In genomic region chr5:66538126-66538525, GRCh38 we compare ENCODE assay signal across 15 cellular contexts. TPM values are rescaled to one million over a fixed set of nuclear protein-coding genes. Genes with fewer than 3 reads are reported as not detected.
A peak's percentile ranks its signal among the peaks of the same experiment; 100 is the strongest.
DNase-seq lines count a peak whose midpoint lies in the region; ATAC-seq and TF ChIP-seq lines count a peak whose summit lies in the region.
"Had no signal": no experiment of that assay in that cellular context is flagged by ENCODE, and none has a peak within 500 bp of the region (broad histone marks: within the 10 kb centered on the region; RNA-seq: fewer than 3 reads in every experiment).

No MANE protein-coding gene starts in this region.

- H3K9me3 ChIP-seq in RWPE2 (ENCODE audit: severe bottlenecking), result no peaks in the 10 kb centered on the region
- no peaks in the 10 kb centered on the region for H3K9me3 ChIP-seq in tibial nerve
- H3K9me3 ChIP-seq: BLaER1 treated with 17β-estradiol and CSF1 and Interleukin-3, amounts not matched to agents 10 nM and 100 nM had no signal

- DNase-seq in activated naive CD4-positive, alpha-beta T cell treated with anti-CD3 and anti-CD28 coated beads, Interleukin-2, amount 50 U/mL, for 72 hours (ENCODE audit: low spot score in 2 of 2), result no peak
- DNase-seq in activated naive CD4-positive, alpha-beta T cell treated with anti-CD3 and anti-CD28 coated beads for 36 hours, result no peak
- DNase-seq in RWPE2 (ENCODE audit: low spot score) (no peak), epithelial cell of prostate (ENCODE audit: low read depth, low spot score) (no peak), LoVo (ENCODE audit: low spot score) (no peak), tibial nerve (ENCODE audit: low spot score in 2 of 2) (no peak)
- DNase-seq: 8988T; Calu3; CD8-positive, alpha-beta T cell; DMS79 treated with DMSO at 0.1 percent for 48 hours; GF-D8 had no signal

- H3K4me1 ChIP-seq in RWPE2 (ENCODE audit: insufficient read depth, poor library complexity, severe bottlenecking), result peaks cover 19% of the 10 kb centered on the region
- H3K4me1 ChIP-seq in tibial nerve, result no peaks in the 10 kb centered on the region
- H3K4me1 ChIP-seq: BLaER1 treated with 17β-estradiol and CSF1 and Interleukin-3, amounts not matched to agents 10 nM and 100 nM had no signal

- TF ChIP-seq CTCF in RWPE2 (IDR thresholded peaks at IDR 0.05; ENCODE audit: poor library complexity, severe bottlenecking) (no peak), tibial nerve (IDR thresholded peaks at IDR 0.05) (no peak)

- TF ChIP-seq EP300 in tibial nerve (IDR thresholded peaks at IDR 0.05), result no peak

- H3K27me3 ChIP-seq in RWPE2 (ENCODE audit: insufficient read depth, poor library complexity, severe bottlenecking), result no peaks in the 10 kb centered on the region
- no peaks in the 10 kb centered on the region for H3K27me3 ChIP-seq in tibial nerve
- H3K27me3 ChIP-seq: BLaER1 treated with 17β-estradiol and CSF1 and Interleukin-3, amounts not matched to agents 10 nM and 100 nM had no signal

- intact Hi-C loops in activated naive CD4-positive, alpha-beta T cell treated with anti-CD3 and anti-CD28 coated beads for 36 hours (cut with micrococcal nuclease), result no loop called here

- H3K4me3 ChIP-seq in RWPE2 (ENCODE audit: severe bottlenecking), result no peak overlapping the region
- H3K4me3 ChIP-seq in tibial nerve, result no peak overlapping the region
- H3K4me3 ChIP-seq: BLaER1 treated with 17β-estradiol and CSF1 and Interleukin-3, amounts not matched to agents 10 nM and 100 nM; GM23338 had no signal

- H3K36me3 Mint-ChIP-seq in activated naive CD4-positive, alpha-beta T cell treated with anti-CD3 and anti-CD28 coated beads, Interleukin-2, amount 50 U/mL, for 72 hours, result peaks cover 0 to 4% of the 10 kb centered on the region in 2 donors
- H3K36me3 Mint-ChIP-seq in activated naive CD4-positive, alpha-beta T cell treated with anti-CD3 and anti-CD28 coated beads for 36 hours (ENCODE audit: low read depth), result no peaks in the 10 kb centered on the region
- H3K36me3 Mint-ChIP-seq in stimulated activated memory B cell treated with anti-CD40 and anti-IgM and Interleukin-4, amounts not matched to agents 10 μg/mL and 1 μg/mL and 100 μg/mL, for 72 hours, result no peaks in the 10 kb centered on the region
- H3K36me3 Mint-ChIP-seq: CD8-positive, alpha-beta T cell had no signal

- peaks cover 0 to 2% of the 10 kb centered on the region in 2 donors for H3K9me3 Mint-ChIP-seq in activated naive CD4-positive, alpha-beta T cell treated with anti-CD3 and anti-CD28 coated beads, Interleukin-2, amount 50 U/mL, for 72 hours
- no peaks in the 10 kb centered on the region for H3K9me3 Mint-ChIP-seq in activated naive CD4-positive, alpha-beta T cell treated with anti-CD3 and anti-CD28 coated beads for 36 hours
- H3K9me3 Mint-ChIP-seq in stimulated activated memory B cell treated with anti-CD40 and anti-IgM and Interleukin-4, amounts not matched to agents 10 μg/mL and 1 μg/mL and 100 μg/mL, for 72 hours, result no peaks in the 10 kb centered on the region
- H3K9me3 Mint-ChIP-seq: CD8-positive, alpha-beta T cell; GM23338 had no signal

- peak overlapping the region; percentile 33 for H3K27ac ChIP-seq in RWPE2 (ENCODE audit: poor library complexity, severe bottlenecking)
- H3K27ac ChIP-seq in epithelial cell of prostate, result peak overlapping the region; percentile 27
- no peak overlapping the region for H3K27ac ChIP-seq in tibial nerve
- H3K27ac ChIP-seq: BLaER1 treated with 17β-estradiol and CSF1 and Interleukin-3, amounts not matched to agents 10 nM and 100 nM had no signal

- ATAC-seq in activated naive CD4-positive, alpha-beta T cell treated with anti-CD3 and anti-CD28 coated beads, Interleukin-2, amount 50 U/mL, for 72 hours, result peak; percentile 23 to 28
- no peak for ATAC-seq in RWPE2 (ENCODE audit: low read depth)
- peak; percentile 70 for ATAC-seq in stimulated activated memory B cell treated with anti-CD40 and anti-IgM and Interleukin-4, amounts not matched to agents 10 μg/mL and 1 μg/mL and 100 μg/mL, for 72 hours
- no peak for ATAC-seq in HG03342 (IDR thresholded peaks at IDR 0.05; ENCODE audit: unreplicated experiment)
- ATAC-seq: CD8-positive, alpha-beta T cell; GM23338 had no signal

- peaks cover 15% of the 10 kb centered on the region for H3K4me1 Mint-ChIP-seq in activated naive CD4-positive, alpha-beta T cell treated with anti-CD3 and anti-CD28 coated beads for 36 hours (ENCODE audit: low read depth)
- peaks cover 22% of the 10 kb centered on the region for H3K4me1 Mint-ChIP-seq in stimulated activated memory B cell treated with anti-CD40 and anti-IgM and Interleukin-4, amounts not matched to agents 10 μg/mL and 1 μg/mL and 100 μg/mL, for 72 hours
- H3K4me1 Mint-ChIP-seq: GM23338 had no signal

- peaks cover 24% of the 10 kb centered on the region for H3K27me3 Mint-ChIP-seq in activated naive CD4-positive, alpha-beta T cell treated with anti-CD3 and anti-CD28 coated beads for 36 hours (ENCODE audit: low read depth)
- H3K27me3 Mint-ChIP-seq in stimulated activated memory B cell treated with anti-CD40 and anti-IgM and Interleukin-4, amounts not matched to agents 10 μg/mL and 1 μg/mL and 100 μg/mL, for 72 hours, result no peaks in the 10 kb centered on the region

- H3K36me3 ChIP-seq in RWPE2 (ENCODE audit: low read depth) (no peaks in the 10 kb centered on the region), tibial nerve (no peaks in the 10 kb centered on the region)
- H3K36me3 ChIP-seq: BLaER1 treated with 17β-estradiol and CSF1 and Interleukin-3, amounts not matched to agents 10 nM and 100 nM had no signal

- TF ChIP-seq POLR2A in tibial nerve (IDR thresholded peaks at IDR 0.05), result no peak

- CTCF ChIA-PET in activated naive CD4-positive, alpha-beta T cell treated with anti-CD3 and anti-CD28 coated beads for 36 hours (lab: Charles Lee), result no interaction called here

- H3K27ac Mint-ChIP-seq in activated naive CD4-positive, alpha-beta T cell treated with anti-CD3 and anti-CD28 coated beads, Interleukin-2, amount 50 U/mL, for 72 hours, result no peak overlapping the region
- H3K27ac Mint-ChIP-seq in activated naive CD4-positive, alpha-beta T cell treated with anti-CD3 and anti-CD28 coated beads for 36 hours, result no peak overlapping the region
- H3K27ac Mint-ChIP-seq in stimulated activated memory B cell treated with anti-CD40 and anti-IgM and Interleukin-4, amounts not matched to agents 10 μg/mL and 1 μg/mL and 100 μg/mL, for 72 hours, result no peak overlapping the region
- H3K27ac Mint-ChIP-seq: CD8-positive, alpha-beta T cell; GM23338 had no signal

- H3K4me3 Mint-ChIP-seq in activated naive CD4-positive, alpha-beta T cell treated with anti-CD3 and anti-CD28 coated beads for 36 hours, result no peak overlapping the region
- H3K4me3 Mint-ChIP-seq in stimulated activated memory B cell treated with anti-CD40 and anti-IgM and Interleukin-4, amounts not matched to agents 10 μg/mL and 1 μg/mL and 100 μg/mL, for 72 hours, result no peak overlapping the region
- H3K4me3 Mint-ChIP-seq: CD8-positive, alpha-beta T cell; GM23338 had no signal

RNA-seq across cellular contexts. Expression of gene MAST4, which starts 58.1 kb away (rescaled TPM):
- total RNA-seq in activated naive CD4-positive, alpha-beta T cell treated with anti-CD3 and anti-CD28 coated beads, Interleukin-2, amount 50 U/mL, for 72 hours, result 10 to 100 TPM; 29.5 to 41.7 TPM
- 10 to 100 TPM; 27.7 to 28.8 TPM for total RNA-seq in activated naive CD4-positive, alpha-beta T cell treated with anti-CD3 and anti-CD28 coated beads for 36 hours
- 10 to 100 TPM; 19.5 to 44.1 (median 24.1) TPM for total RNA-seq in tibial nerve

Comparison
In these comparisons a context has a peak if more than half of its experiments do, and no peak if none do; other contexts are left out.
1. ATAC-seq: peak in activated naive CD4-positive, alpha-beta T cell treated with anti-CD3 and anti-CD28 coated beads, Interleukin-2, amount 50 U/mL, for 72 hours (2 of 2) and stimulated activated memory B cell treated with anti-CD40 and anti-IgM and Interleukin-4, amounts not matched to agents 10 μg/mL and 1 μg/mL and 100 μg/mL, for 72 hours (single experiment); none in RWPE2 (single experiment) and HG03342 (single experiment).
2. H3K27ac ChIP-seq: peak in RWPE2 (single experiment) and epithelial cell of prostate (single experiment); none in tibial nerve (0 of 4).